In genomic region chr11:104784684-104785460, GRCh38 we compare ENCODE assay signal across 26 cellular contexts.
"Had no signal": no experiment of that assay in that cellular context is flagged by ENCODE, and none has a peak within 500 bp of the region (broad histone marks: within the 10 kb centered on the region; RNA-seq: fewer than 3 reads in every experiment).

No MANE protein-coding gene starts in this region.

- H3K4me1 ChIP-seq: Peyer's patch, SJSA1 had no signal

- H3K9me3 ChIP-seq: Peyer's patch, SJSA1 had no signal

- H3K36me3 Mint-ChIP-seq: activated naive CD4-positive, alpha-beta T cell treated with anti-CD3 and anti-CD28 coated beads, Interleukin-2, amount 10 ng/mL, durations not matched to agents 7 days and 5 days; activated naive CD8-positive, alpha-beta T cell treated with anti-CD3 and anti-CD28 coated beads for 36 hours had no signal

- H3K36me3 ChIP-seq: brain microvascular endothelial cell, Peyer's patch, SJSA1 had no signal

- H3K4me2 ChIP-seq: KMS-11 had no signal

- H3K27ac ChIP-seq: brain microvascular endothelial cell, KMS-11, Peyer's patch, RWPE1, SJSA1 had no signal

- ATAC-seq: activated CD4-positive, CD25-positive, alpha-beta regulatory T cell treated with anti-CD3 and anti-CD28 coated beads, Interleukin-2, amount 50 U/mL, for 24 hours; activated CD8-positive, alpha-beta T cell treated with anti-CD3 and anti-CD28 coated beads for 36 hours; activated T-cell treated with anti-CD3 and anti-CD28 coated beads, Interleukin-2, amount 50 U/mL, for 72 hours; SK-N-SH treated with all-trans-retinoic acid at 6 μM for 48 hours had no signal

- H3K4me3 Mint-ChIP-seq: activated CD8-positive, alpha-beta T cell treated with anti-CD3 and anti-CD28 coated beads for 36 hours; activated naive CD4-positive, alpha-beta T cell treated with anti-CD3 and anti-CD28 coated beads, Interleukin-2, amount 10 ng/mL, durations not matched to agents 7 days and 5 days; activated naive CD8-positive, alpha-beta T cell treated with anti-CD3 and anti-CD28 coated beads for 36 hours; activated T-cell treated with anti-CD3 and anti-CD28 coated beads, Interleukin-2, amount 50 U/mL, for 72 hours had no signal

- H3K27me3 ChIP-seq: brain microvascular endothelial cell, Peyer's patch, SJSA1 had no signal

- H3K4me3 ChIP-seq: Peyer's patch, SJSA1 had no signal

- H3K27me3 Mint-ChIP-seq: activated CD8-positive, alpha-beta T cell treated with anti-CD3 and anti-CD28 coated beads for 36 hours; activated naive CD4-positive, alpha-beta T cell treated with anti-CD3 and anti-CD28 coated beads, Interleukin-2, amount 10 ng/mL, durations not matched to agents 7 days and 5 days; activated naive CD8-positive, alpha-beta T cell treated with anti-CD3 and anti-CD28 coated beads for 36 hours had no signal

- H3K9ac ChIP-seq: KMS-11 had no signal

- DNase-seq: activated CD4-positive, alpha-beta T cell treated with anti-CD3 and anti-CD28 coated beads for 4 hours; activated CD8-positive, alpha-beta memory T cell treated with anti-CD3 and anti-CD28 coated beads, Interleukin-2, amount 50 U/mL, for 4 hours; activated CD8-positive, alpha-beta T cell treated with anti-CD3 and anti-CD28 coated beads for 36 hours; activated gamma-delta T cell treated with Interleukin-2 at 50 U/mL for 16 hours; activated naive CD4-positive, alpha-beta T cell treated with anti-CD3 and anti-CD28 coated beads, Interleukin-2, amount 10 ng/mL, durations not matched to agents 7 days and 5 days; activated naive CD8-positive, alpha-beta T cell treated with anti-CD3 and anti-CD28 coated beads for 36 hours; activated T-cell treated with anti-CD3 and anti-CD28 coated beads, Interleukin-2, amount 50 U/mL, for 72 hours; brain microvascular endothelial cell; MV-4-11; NCI-H1105; NCI-H1436; NCI-H1694 treated with DMSO at 0.1 percent for 48 hours; NCI-H2029 treated with DMSO at 0.1 percent for 48 hours; NCI-H510A treated with DMSO at 0.1 percent for 48 hours; NCI-H69; NK-92 treated with Interleukin-12 subunit alpha and Interleukin-12 subunit beta, amount 100 ng/mL, for 24 hours; OCI-M1; Peyer's patch; SHP77; SW 1271 had no signal

- H3K9me3 Mint-ChIP-seq: activated CD8-positive, alpha-beta T cell treated with anti-CD3 and anti-CD28 coated beads for 36 hours; activated naive CD4-positive, alpha-beta T cell treated with anti-CD3 and anti-CD28 coated beads, Interleukin-2, amount 10 ng/mL, durations not matched to agents 7 days and 5 days; activated naive CD8-positive, alpha-beta T cell treated with anti-CD3 and anti-CD28 coated beads for 36 hours; activated T-cell treated with anti-CD3 and anti-CD28 coated beads, Interleukin-2, amount 50 U/mL, for 72 hours; activated T-helper 2 cell treated with anti-CD3 and anti-CD28 coated beads, Interferon-gamma antibody, Interleukin-2, Interleukin-4, amounts not matched to agents 10 μg/mL and 5 μg/mL and 100 μg/mL, durations not matched to agents 14 hours and 24 hours and 36 hours had no signal

- H3K27ac Mint-ChIP-seq: activated CD8-positive, alpha-beta T cell treated with anti-CD3 and anti-CD28 coated beads for 36 hours; activated naive CD4-positive, alpha-beta T cell treated with anti-CD3 and anti-CD28 coated beads, Interleukin-2, amount 10 ng/mL, durations not matched to agents 7 days and 5 days; activated naive CD8-positive, alpha-beta T cell treated with anti-CD3 and anti-CD28 coated beads for 36 hours; activated T-cell treated with anti-CD3 and anti-CD28 coated beads, Interleukin-2, amount 50 U/mL, for 72 hours; activated T-helper 2 cell treated with anti-CD3 and anti-CD28 coated beads, Interferon-gamma antibody, Interleukin-2, Interleukin-4, amounts not matched to agents 10 μg/mL and 5 μg/mL and 100 μg/mL, durations not matched to agents 14 hours and 24 hours and 36 hours had no signal
